Comparison of ENCODE assay signal across 19 cellular contexts in the genomic region with DNA sequence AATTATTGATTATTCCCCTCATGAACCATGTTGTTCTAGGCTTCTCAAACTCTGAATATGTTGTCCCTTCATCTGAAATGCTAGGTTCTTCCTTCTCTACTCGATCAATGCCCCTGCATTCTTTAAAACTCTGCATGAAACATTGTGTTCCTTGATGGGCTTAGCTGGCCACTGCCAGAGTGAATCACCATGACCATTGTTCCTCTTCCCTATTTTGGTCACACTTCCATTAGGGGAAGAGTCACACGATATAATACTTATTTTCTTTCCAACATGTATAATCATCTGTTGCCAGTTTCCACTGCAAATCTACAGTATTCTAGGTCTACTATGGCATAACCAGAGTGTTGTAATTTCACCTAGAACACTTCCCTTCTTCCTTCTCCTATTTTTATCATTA.
A peak's percentile ranks its signal among the peaks of the same experiment; 100 is the strongest.
DNase-seq lines count a peak whose midpoint lies in the region; ATAC-seq and TF ChIP-seq lines count a peak whose summit lies in the region.
"Had no signal": no experiment of that assay in that cellular context is flagged by ENCODE, and none has a peak within 500 bp of the region (broad histone marks: within the 10 kb centered on the region; RNA-seq: fewer than 3 reads in every experiment).

No MANE protein-coding gene starts in this region.

- H3K9me3 ChIP-seq in suprapubic skin (no peaks in the 10 kb centered on the region), gastrocnemius medialis (no peaks in the 10 kb centered on the region)
- H3K9me3 ChIP-seq: BLaER1 treated with 17β-estradiol and CSF1 and Interleukin-3, amounts not matched to agents 10 nM and 100 nM had no signal

- H3K4me1 ChIP-seq in suprapubic skin (no peaks in the 10 kb centered on the region), gastrocnemius medialis (no peaks in the 10 kb centered on the region)

- intact Hi-C loops in gastrocnemius medialis (cut with DNase I; ENCODE audit: low total_unique reads): no loop called here

- no peak for ATAC-seq in gastrocnemius medialis
- ATAC-seq in GM21717 (IDR thresholded peaks at IDR 0.05; ENCODE audit: unreplicated experiment): no peak
- ATAC-seq: CD8-positive, alpha-beta T cell; GM12878; PC-3 had no signal

- peak overlapping the region; percentile 33 for H3K27ac ChIP-seq in suprapubic skin
- no peak overlapping the region for H3K27ac ChIP-seq in gastrocnemius medialis
- H3K27ac ChIP-seq: 22Rv1; BLaER1 treated with 17β-estradiol and CSF1 and Interleukin-3, amounts not matched to agents 10 nM and 100 nM had no signal

- TF ChIP-seq CTCF in suprapubic skin (IDR thresholded peaks at IDR 0.05) (no peak), gastrocnemius medialis (IDR thresholded peaks at IDR 0.05 in 4 of 5, conservative IDR thresholded peaks at IDR 0.05 in 1 of 5) (no peak)

- no peaks in the 10 kb centered on the region for H3K27me3 ChIP-seq in suprapubic skin
- no peaks in the 10 kb centered on the region for H3K27me3 ChIP-seq in gastrocnemius medialis
- H3K27me3 ChIP-seq: BLaER1 treated with 17β-estradiol and CSF1 and Interleukin-3, amounts not matched to agents 10 nM and 100 nM had no signal

- H3K4me3 ChIP-seq in suprapubic skin (no peak overlapping the region), gastrocnemius medialis (no peak overlapping the region)
- H3K4me3 ChIP-seq: BLaER1 treated with 17β-estradiol and CSF1 and Interleukin-3, amounts not matched to agents 10 nM and 100 nM; GM12878 had no signal

- peak; percentile 0 for DNase-seq in NOMO-1 treated with DMSO at 0.1 percent for 48 hours (lab: John Stamatoyannopoulos, UW; ENCODE audit: unreplicated experiment)
- no peak for DNase-seq in NOMO-1 (lab: John Stamatoyannopoulos, UW; ENCODE audit: unreplicated experiment in 2 of 2)
- DNase-seq in dermis microvascular lymphatic vessel endothelial cell (ENCODE audit: low read depth in 2 of 2): peak; percentile 32 to 50
- DNase-seq in lung microvascular endothelial cell (ENCODE audit: low read depth in 2 of 2): peak; percentile 21 to 79
- DNase-seq in suprapubic skin (ENCODE audit: low spot score in 2 of 2): no peak
- no peak for DNase-seq in gastrocnemius medialis
- DNase-seq in pons (ENCODE audit: low spot score): no peak
- DNase-seq: CD8-positive, alpha-beta T cell; DND-41; NCI-H1694 treated with DMSO at 0.1 percent for 48 hours; NCI-H446 treated with DMSO at 0.1 percent for 48 hours; NCI-H526 treated with DMSO at 0.1 percent for 48 hours; PC-3; RPMI8226; SHP77 had no signal

- TF ChIP-seq POLR2A in suprapubic skin (IDR thresholded peaks at IDR 0.05): no peak
- no peak for TF ChIP-seq POLR2A in gastrocnemius medialis (IDR thresholded peaks at IDR 0.05)

- TF ChIP-seq EP300 in suprapubic skin (IDR thresholded peaks at IDR 0.05): no peak

- WGBS in suprapubic skin: 82% methylated on average over 2 of the region's 2 CpGs

- in situ Hi-C loops in gastrocnemius medialis (cut with MboI; ENCODE audit: low sequenced_read_pairs in 4 of 4): no loop called here

- no peaks in the 10 kb centered on the region for H3K36me3 ChIP-seq in suprapubic skin
- H3K36me3 ChIP-seq in gastrocnemius medialis: no peaks in the 10 kb centered on the region
- H3K36me3 ChIP-seq: BLaER1 treated with 17β-estradiol and CSF1 and Interleukin-3, amounts not matched to agents 10 nM and 100 nM had no signal

Comparison
In these comparisons a context has a peak if more than half of its experiments do, and no peak if none do; other contexts are left out.
1. DNase-seq: peak in NOMO-1 treated with DMSO at 0.1 percent for 48 hours (single experiment), dermis microvascular lymphatic vessel endothelial cell (2 of 2) and lung microvascular endothelial cell (2 of 2); none in NOMO-1 (0 of 2), suprapubic skin (0 of 2), gastrocnemius medialis (0 of 2) and pons (single experiment).